Comparison of ENCODE assay signal across 8 cellular contexts in genomic region chr21:35428489-35428888, GRCh38.
DNase-seq lines count a peak whose midpoint lies in the region; ATAC-seq and TF ChIP-seq lines count a peak whose summit lies in the region.

No MANE protein-coding gene starts in this region.

- no peak overlapping the region for H3K27ac Mint-ChIP-seq in HFFc6
- peak overlapping the region; percentile 25 for H3K27ac Mint-ChIP-seq in activated T-helper 2 cell treated with anti-CD3 and anti-CD28 coated beads, Interferon-gamma antibody, Interleukin-2, Interleukin-4, amounts not matched to agents 10 μg/mL and 5 μg/mL and 100 μg/mL, durations not matched to agents 14 hours and 24 hours and 36 hours

- no peak for TF ChIP-seq CTCF in HFFc6 (IDR thresholded peaks at IDR 0.05)

- peaks cover 1% of the 10 kb centered on the region for H3K9me3 ChIP-seq in right cardiac atrium (ENCODE audit: control insufficient read depth, low read length)

- no peaks in the 10 kb centered on the region for H3K27me3 ChIP-seq in right cardiac atrium (ENCODE audit: control insufficient read depth, insufficient read depth)

- ATAC-seq in right cardiac atrium: peak; percentile 91 to 93
- no peak for ATAC-seq in HG03159 (IDR thresholded peaks at IDR 0.05; ENCODE audit: unreplicated experiment)

- no peak overlapping the region for H3K27ac ChIP-seq in right cardiac atrium (ENCODE audit: low read length)

- H3K27me3 Mint-ChIP-seq in HFFc6 (ENCODE audit: insufficient read depth): no peaks in the 10 kb centered on the region; the same call in 1 of the 2 replicates
- peaks cover 5% of the 10 kb centered on the region for H3K27me3 Mint-ChIP-seq in activated T-helper 2 cell treated with anti-CD3 and anti-CD28 coated beads, Interferon-gamma antibody, Interleukin-2, Interleukin-4, amounts not matched to agents 10 μg/mL and 5 μg/mL and 100 μg/mL, durations not matched to agents 14 hours and 24 hours and 36 hours (ENCODE audit: low read depth)

- H3K4me1 Mint-ChIP-seq in HFFc6 (ENCODE audit: low read depth): peaks cover 25% of the 10 kb centered on the region
- peaks cover 23% of the 10 kb centered on the region for H3K4me1 Mint-ChIP-seq in activated T-helper 2 cell treated with anti-CD3 and anti-CD28 coated beads, Interferon-gamma antibody, Interleukin-2, Interleukin-4, amounts not matched to agents 10 μg/mL and 5 μg/mL and 100 μg/mL, durations not matched to agents 14 hours and 24 hours and 36 hours (ENCODE audit: low read depth)

- H3K4me1 ChIP-seq in right cardiac atrium (ENCODE audit: control insufficient read depth, insufficient read depth, low read length): no peaks in the 10 kb centered on the region

- 9% methylated on average over 9 of the region's 9 CpGs for WGBS in right cardiac atrium

- DNase-seq in HFFc6 (no peak), right cardiac atrium (peak; percentile 71 to 85 (median 72)), NCI-H1048 (lab: John Stamatoyannopoulos, UW) (no peak), NCI-H526 (lab: John Stamatoyannopoulos, UW) (no peak), superior temporal gyrus (ENCODE audit: extremely low spot score) (no peak)
- DNase-seq in activated T-helper 2 cell treated with anti-CD3 and anti-CD28 coated beads, Interferon-gamma antibody, Interleukin-2, Interleukin-4, amounts not matched to agents 10 μg/mL and 5 μg/mL and 100 μg/mL, durations not matched to agents 14 hours and 24 hours and 36 hours (ENCODE audit: low spot score): no peak
- peak; percentile 2 to 9 for DNase-seq in stimulated activated CD4-positive, alpha-beta T cell treated with anti-CD3 and anti-CD28 coated beads, Interleukin-1b, Interleukin-23, amount 100 ng/mL, for 1 hour (ENCODE audit: low read depth in 2 of 2)

- intact Hi-C loops in activated T-helper 2 cell treated with anti-CD3 and anti-CD28 coated beads, Interferon-gamma antibody, Interleukin-2, Interleukin-4, amounts not matched to agents 10 μg/mL and 5 μg/mL and 100 μg/mL, durations not matched to agents 14 hours and 24 hours and 36 hours (cut with micrococcal nuclease): loop anchor here (5.0 kb wide), 1 partner anchor 99 kb away; no protein-coding TSS in a partner anchor
- intact Hi-C loops in right cardiac atrium (cut with DNase I): no loop called here

- H3K4me3 Mint-ChIP-seq in HFFc6: peak overlapping the region; percentile 42; the same call in 1 of the 2 replicates
- H3K4me3 Mint-ChIP-seq in activated T-helper 2 cell treated with anti-CD3 and anti-CD28 coated beads, Interferon-gamma antibody, Interleukin-2, Interleukin-4, amounts not matched to agents 10 μg/mL and 5 μg/mL and 100 μg/mL, durations not matched to agents 14 hours and 24 hours and 36 hours (ENCODE audit: low read depth): no peak overlapping the region

- peaks cover 29% of the 10 kb centered on the region for H3K9me3 Mint-ChIP-seq in HFFc6
- peaks cover 29% of the 10 kb centered on the region for H3K9me3 Mint-ChIP-seq in activated T-helper 2 cell treated with anti-CD3 and anti-CD28 coated beads, Interferon-gamma antibody, Interleukin-2, Interleukin-4, amounts not matched to agents 10 μg/mL and 5 μg/mL and 100 μg/mL, durations not matched to agents 14 hours and 24 hours and 36 hours

- peaks cover 18% of the 10 kb centered on the region for H3K36me3 Mint-ChIP-seq in HFFc6 (ENCODE audit: low read depth)
- H3K36me3 Mint-ChIP-seq in activated T-helper 2 cell treated with anti-CD3 and anti-CD28 coated beads, Interferon-gamma antibody, Interleukin-2, Interleukin-4, amounts not matched to agents 10 μg/mL and 5 μg/mL and 100 μg/mL, durations not matched to agents 14 hours and 24 hours and 36 hours (ENCODE audit: low read depth): peaks cover 8% of the 10 kb centered on the region

- H3K4me3 ChIP-seq in right cardiac atrium (ENCODE audit: low read length): no peak overlapping the region

Comparison
In these comparisons a context has a peak if more than half of its experiments do, and no peak if none do; other contexts are left out.
1. DNase-seq: peak in right cardiac atrium (3 of 3) and stimulated activated CD4-positive, alpha-beta T cell treated with anti-CD3 and anti-CD28 coated beads, Interleukin-1b, Interleukin-23, amount 100 ng/mL, for 1 hour (2 of 2); none in HFFc6 (single experiment), activated T-helper 2 cell treated with anti-CD3 and anti-CD28 coated beads, Interferon-gamma antibody, Interleukin-2, Interleukin-4, amounts not matched to agents 10 μg/mL and 5 μg/mL and 100 μg/mL, durations not matched to agents 14 hours and 24 hours and 36 hours (single experiment), NCI-H1048 (single experiment), NCI-H526 (0 of 2) and superior temporal gyrus (single experiment).